ENCODE assay signal across 5 cellular contexts in the genomic region with DNA sequence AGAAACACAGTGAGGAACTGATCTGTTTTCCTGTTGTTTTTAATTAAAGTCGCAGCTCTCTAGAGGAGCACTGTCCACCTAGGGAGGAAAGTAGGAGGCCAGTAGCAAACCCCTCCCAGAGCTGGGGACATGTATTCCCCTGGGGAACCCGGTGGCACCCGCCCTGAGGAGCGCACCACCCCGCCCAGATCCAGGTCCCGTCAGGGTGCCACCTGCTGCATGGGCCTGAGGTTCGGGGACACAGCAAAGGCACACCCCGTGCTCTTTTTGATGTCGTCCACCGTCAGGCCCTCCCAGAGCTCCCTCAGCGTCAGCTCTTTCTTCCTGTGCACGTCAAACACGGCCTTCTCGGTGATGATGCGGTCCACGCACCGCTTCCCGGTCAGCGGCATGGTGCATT. TPM values are rescaled to one million over a fixed set of nuclear protein-coding genes. Genes with fewer than 3 reads are reported as not detected.
"Had no signal": no experiment of that assay in that cellular context is flagged by ENCODE, and none has a peak within 500 bp of the region (broad histone marks: within the 10 kb centered on the region; RNA-seq: fewer than 3 reads in every experiment).

No MANE protein-coding gene starts in this region.

RNA-seq across cellular contexts. Expression of gene OXCT2, which starts 1.6 kb away (rescaled TPM):
- total RNA-seq: chondrocyte, left lobe of liver had no signal
- polyA plus RNA-seq: keratinocyte had no signal

RNA-seq across cellular contexts. Expression of gene BMP8B, which starts 19.2 kb away (rescaled TPM):
- total RNA-seq: glomerular endothelial cell, mammary epithelial cell had no signal
